In the genomic region with DNA sequence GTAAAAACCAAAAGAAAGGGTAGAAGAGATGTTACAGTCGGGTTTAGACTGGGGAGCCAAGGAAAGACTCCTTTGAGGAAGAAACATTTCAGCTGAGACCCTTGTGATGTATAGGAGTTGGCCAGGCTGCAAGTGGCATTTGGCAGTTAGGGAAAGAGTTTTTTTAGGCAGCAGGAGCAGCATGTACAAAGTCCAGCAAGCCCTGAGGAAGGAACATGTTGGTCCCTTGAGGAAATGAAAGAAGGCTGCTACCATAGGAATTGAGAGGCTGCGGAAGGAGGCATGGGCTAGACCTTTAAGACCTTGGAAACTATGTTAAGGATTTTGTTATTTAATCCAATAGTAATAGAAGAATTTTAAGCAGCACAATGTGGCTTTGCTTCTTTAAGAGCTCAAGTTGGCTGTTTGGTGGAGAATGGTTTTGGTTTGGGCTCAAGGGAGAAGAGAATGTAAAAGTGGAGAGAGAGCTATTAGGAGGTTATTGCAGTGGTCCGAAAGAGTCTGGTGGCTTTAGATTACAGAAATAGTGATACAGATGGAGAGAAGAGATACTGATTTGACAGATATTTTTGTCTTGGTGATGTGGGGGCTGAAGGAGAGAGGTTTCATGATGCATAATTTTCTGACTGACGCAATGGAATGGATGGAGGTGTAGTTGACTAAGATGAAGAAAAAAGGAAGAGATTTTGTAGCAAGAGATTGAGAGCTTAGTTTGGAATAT, we compare ENCODE assay signal across 11 cellular contexts. TPM values are rescaled to one million over a fixed set of nuclear protein-coding genes. Genes with fewer than 3 reads are reported as not detected.
A peak's percentile ranks its signal among the peaks of the same experiment; 100 is the strongest.
DNase-seq lines count a peak whose midpoint lies in the region; ATAC-seq, FAIRE-seq and TF ChIP-seq lines count a peak whose summit lies in the region.
"Had no signal": no experiment of that assay in that cellular context is flagged by ENCODE, and none has a peak within 500 bp of the region (broad histone marks: within the 10 kb centered on the region; RNA-seq: fewer than 3 reads in every experiment).

No MANE protein-coding gene starts in this region.

- H3K27ac Mint-ChIP-seq in progenitor cell of endocrine pancreas (no peak overlapping the region), type B pancreatic cell (no peak overlapping the region)

- TF ChIP-seq EP300 in K562 (IDR thresholded peaks at IDR 0.05; ENCODE audit: low read length) (peak; percentile 94), transverse colon (IDR thresholded peaks at IDR 0.05; ENCODE audit: low read depth) (no peak)

- intact Hi-C loops in Right ventricle myocardium superior (cut with DNase I): loop anchor here (5.0 kb wide), 1 partner anchor 253 kb away; no protein-coding TSS in a partner anchor
- intact Hi-C loops in cardiac septum (cut with DNase I): loop anchor here (10.0 kb wide), 1 partner anchor 65 kb away; no protein-coding TSS in a partner anchor
- intact Hi-C loops in K562 (cut with micrococcal nuclease): loop anchor here (2.0 to 5.0 kb wide), 3 partner anchors 15 to 318 kb away; a partner anchor contains a TSS
- intact Hi-C loops in transverse colon (cut with DNase I; ENCODE audit: low total_unique reads): loop anchor here (10.0 kb wide), 1 partner anchor 85 kb away; a partner anchor contains a TSS

- ATAC-seq in Right ventricle myocardium superior (ENCODE audit: poor library complexity) (peak; percentile 38), HG03175 (IDR thresholded peaks at IDR 0.05; ENCODE audit: unreplicated experiment) (peak; percentile 61), K562 (peak; percentile 60)

- 0 out of 2 replicates have a peak overlapping the region, but pooled peaks have one; percentile 9 for H2AFZ ChIP-seq in K562 (ENCODE audit: low read depth, low read length)

- FAIRE-seq in K562 (lab: Jason Lieb, UNC): peak; percentile 46
- FAIRE-seq: astrocyte had no signal

- in situ Hi-C loops in K562 (cut with MboI) (loop anchor here (5.0 kb wide), 1 partner anchor 63 kb away; no protein-coding TSS in a partner anchor), transverse colon (cut with MboI; ENCODE audit: low pct_ligation_motif_present in 1 of 4, low pct_unique_long_range_greater_than_20kb in 1 of 4, low sequenced_read_pairs in 3 of 4) (loop anchor here in 2 of 4 donors (10.0 to 25.0 kb wide), 3 partner anchors 65 to 263 kb away; no protein-coding TSS in a partner anchor)

- CTCF ChIA-PET in K562 (lab: Yijun Ruan, JAX; ENCODE audit: low intra/inter-chr PET ratio): interaction anchor here (0.5 kb wide), 1 partner anchor 17 kb away, joined by 6 read pairs; no protein-coding TSS in a partner anchor

- H3K27ac ChIP-seq in K562 (ENCODE audit: extremely low read depth, low read depth, low read length) (peak overlapping the region; percentile 58), transverse colon (peak overlapping the region; percentile 20 to 86 (median 42))

- no peak for TF ChIP-seq RAD21 in K562 (CRISPR knock-in tag; conservative IDR thresholded peaks at IDR 0.05 in 1 of 2, IDR thresholded peaks at IDR 0.05 in 1 of 2)

- no peak for TF ChIP-seq POLR2A in K562 (conservative IDR thresholded peaks at IDR 0.05)
- peak; percentile 13 for TF ChIP-seq POLR2A in transverse colon (IDR thresholded peaks at IDR 0.05)

- peaks cover 100% of the 10 kb centered on the region for H3K79me2 ChIP-seq in K562 (ENCODE audit: control insufficient read depth, insufficient read depth, low read length)

- H3K4me2 ChIP-seq in K562 (ENCODE audit: insufficient read depth, low read length): peak overlapping the region; percentile 70

- TF ChIP-seq CTCF in K562 (IDR thresholded peaks at IDR 0.05 in 2 of 3, conservative IDR thresholded peaks at IDR 0.05 in 1 of 3; ENCODE audit: insufficient read depth in 2 of 3, low read depth in 1 of 3, low read length in 3 of 3): no peak
- TF ChIP-seq CTCF in transverse colon (IDR thresholded peaks at IDR 0.05): no peak
- no peak for TF ChIP-seq CTCF in progenitor cell of endocrine pancreas (IDR thresholded peaks at IDR 0.05; ENCODE audit: unreplicated experiment)
- no peak for TF ChIP-seq CTCF in type B pancreatic cell (conservative IDR thresholded peaks at IDR 0.05)

- H3K36me3 Mint-ChIP-seq in progenitor cell of endocrine pancreas (ENCODE audit: insufficient read depth) (peaks cover 6% of the 10 kb centered on the region), type B pancreatic cell (no peaks in the 10 kb centered on the region)

- H3K9me3 Mint-ChIP-seq in progenitor cell of endocrine pancreas (ENCODE audit: low read depth): peaks cover 3% of the 10 kb centered on the region
- H3K9me3 Mint-ChIP-seq in type B pancreatic cell: no peaks in the 10 kb centered on the region

- WGBS in K562 (ENCODE audit: insufficient coverage, low coverage, missing lambda C conversion rate): 10% methylated on average over 4 of the region's 4 CpGs
- WGBS in transverse colon (ENCODE audit: low coverage in 1 of 2), 2 donors: 71 to 73% methylated on average over 4 of the region's 4 CpGs

- peaks cover 11% of the 10 kb centered on the region for H3K4me1 Mint-ChIP-seq in progenitor cell of endocrine pancreas (ENCODE audit: low read depth)
- peaks cover 4% of the 10 kb centered on the region for H3K4me1 Mint-ChIP-seq in type B pancreatic cell (ENCODE audit: unreplicated experiment)

- H3K9me1 ChIP-seq in K562 (ENCODE audit: control insufficient read depth, insufficient read depth, low read length): no peaks in the 10 kb centered on the region

- H3K27me3 ChIP-seq in K562 (ENCODE audit: control insufficient read depth in 2 of 2, insufficient read depth in 2 of 2, low read length in 2 of 2): no peaks in the 10 kb centered on the region
- H3K27me3 ChIP-seq in transverse colon: no peaks in the 10 kb centered on the region

- H3K9me3 ChIP-seq in K562 (replicated peaks; ENCODE audit: control insufficient read depth, insufficient read depth, low read depth, low read length) (no peaks in the 10 kb centered on the region), transverse colon (no peaks in the 10 kb centered on the region)

- H3K4me3 ChIP-seq in K562: no peak overlapping the region
- H3K4me3 ChIP-seq in transverse colon: no peak overlapping the region
- H3K4me3 ChIP-seq: skin epidermis had no signal

- no peaks in the 10 kb centered on the region for H3K27me3 Mint-ChIP-seq in progenitor cell of endocrine pancreas
- no peaks in the 10 kb centered on the region for H3K27me3 Mint-ChIP-seq in type B pancreatic cell

- H3K4me3 Mint-ChIP-seq in progenitor cell of endocrine pancreas (ENCODE audit: low read depth): no peak overlapping the region
- H3K4me3 Mint-ChIP-seq in type B pancreatic cell: no peak overlapping the region

- DNase-seq in Right ventricle myocardium superior (no peak), cardiac septum (ENCODE audit: low spot score) (no peak), K562 (ENCODE audit: extremely low read depth in 1 of 4, low spot score in 3 of 4) (peak; percentile 66 to 76 (median 66)), transverse colon (no peak), progenitor cell of endocrine pancreas (ENCODE audit: low spot score, unreplicated experiment) (no peak), type B pancreatic cell (ENCODE audit: extremely low spot score, unreplicated experiment) (no peak), NCI-H2107 treated with DMSO at 0.1 percent for 48 hours (lab: John Stamatoyannopoulos, UW; ENCODE audit: unreplicated experiment) (no peak)
- DNase-seq: COR-L47 had no signal

- peaks cover 15 to 48% of the 10 kb centered on the region in 2 experiments for H3K4me1 ChIP-seq in K562 (replicated peaks in 1 of 2; ENCODE audit: control insufficient read depth in 2 of 2, insufficient read depth in 2 of 2, low read length in 2 of 2)
- H3K4me1 ChIP-seq in transverse colon: peaks cover 0 to 50% (median 4%) of the 10 kb centered on the region in 4 donors

- H4K20me1 ChIP-seq in K562 (replicated peaks; ENCODE audit: control insufficient read depth, insufficient read depth, low read length): no peaks in the 10 kb centered on the region

- POLR2A ChIA-PET in K562 (lab: Yijun Ruan, JAX): interaction anchor here (0.5 to 5.2 kb wide), 7 partner anchors 9 to 470 kb away, joined by 3 to 61 read pairs (median 3); a partner anchor contains a TSS

- peak overlapping the region in 1 of 2 experiments; percentile 41; a peak in 3 of 4 replicates for H3K9ac ChIP-seq in K562 (ENCODE audit: insufficient read depth in 1 of 2, low read depth in 2 of 2, low read length in 2 of 2)

- BruUV-seq in K562 (replicated peaks; lab: Mats Ljungman, UMichigan): no TSS peak

- H3K36me3 ChIP-seq in K562 (ENCODE audit: control insufficient read depth, insufficient read depth, low read length): peaks cover 30% of the 10 kb centered on the region
- no peaks in the 10 kb centered on the region for H3K36me3 ChIP-seq in transverse colon

RNA-seq across cellular contexts. Expression of a gene that starts 26.6 kb away (rescaled TPM):
- total RNA-seq in Right ventricle myocardium superior: 13.4 TPM
- total RNA-seq in cardiac septum: 10.5 TPM
- 77.4 and 118 TPM in 2 replicates for total RNA-seq in K562 (2011; cell fraction: chromatin; rRNA removed; ENCODE audit: low replicate concordance)
- total RNA-seq in K562 (2011; cell fraction: nucleolus; rRNA removed): 37.0 and 50.1 TPM in 2 replicates
- total RNA-seq in K562 (2011; cell fraction: nucleoplasm; rRNA removed): 81.5 and 109 TPM in 2 replicates
- total RNA-seq in K562 (2014; rRNA removed): 80.1 and 98.2 TPM in 2 replicates
- 94.1 and 101 TPM in 2 replicates for total RNA-seq in K562 (2014; rRNA removed; fragmentation: Illumina TruSeq; extraction: Trizol)
- total RNA-seq in K562 (2015; rRNA removed; fragmentation: Illumina TruSeq; extraction: Trizol): 89.1 and 92.4 TPM in 2 replicates
- total RNA-seq in K562 (2021): 109 and 117 TPM in 2 replicates
- 114 and 124 TPM in 2 replicates for polyA plus RNA-seq in K562 (2011; rRNA removed)
- 98.8 and 132 TPM in 2 replicates for polyA plus RNA-seq in K562 (2011; cell fraction: cytosol; rRNA removed)
- 81.2 and 89.1 TPM in 2 replicates for polyA plus RNA-seq in K562 (2011; cell fraction: nucleus; rRNA removed)
- polyA plus RNA-seq in K562 (2012): 100 and 128 TPM in 2 replicates
- 173 and 212 TPM in 2 replicates for polyA plus RNA-seq in K562 (2014; fragmentation: Illumina TruSeq; extraction: Trizol)
- polyA plus RNA-seq in K562 (2014; fragmentation: Nextera tagmentation; extraction: Ambion mirVana): 10 to 100 TPM; 38.7 to 47.3 TPM
- 89.4 and 94.7 TPM in 2 replicates for polyA plus RNA-seq in K562 (2014; rRNA removed)
- 129 and 160 TPM in 2 replicates for polyA minus RNA-seq in K562 (2011; rRNA and poly(A)+ RNA removed)
- polyA minus RNA-seq in K562 (2011; cell fraction: cytosol; rRNA and poly(A)+ RNA removed): 71.4 and 74.3 TPM in 2 replicates
- 28.4 and 48.0 TPM in 2 replicates for polyA minus RNA-seq in K562 (2011; cell fraction: nucleus; rRNA and poly(A)+ RNA removed)
- total RNA-seq in transverse colon: 10 to 100 TPM; 20.1 to 47.0 (median 33.8) TPM
- 27.1 and 30.3 TPM in 2 replicates for total RNA-seq in progenitor cell of endocrine pancreas
- 16.8 and 20.9 TPM in 2 replicates for total RNA-seq in type B pancreatic cell (ENCODE audit: low replicate concordance)

RNA-seq across cellular contexts. Expression of a gene that starts 50.1 kb away (rescaled TPM):
- 1.3 TPM for total RNA-seq in Right ventricle myocardium superior
- 1.3 TPM for total RNA-seq in cardiac septum
- 10.7 and 26.6 TPM in 2 replicates for total RNA-seq in K562 (2011; cell fraction: chromatin; rRNA removed; ENCODE audit: low replicate concordance)
- 7.2 and 9.2 TPM in 2 replicates for total RNA-seq in K562 (2011; cell fraction: nucleolus; rRNA removed)
- total RNA-seq in K562 (2011; cell fraction: nucleoplasm; rRNA removed): 11.4 and 12.9 TPM in 2 replicates
- 6.0 and 6.4 TPM in 2 replicates for total RNA-seq in K562 (2014; rRNA removed)
- 10.3 and 12.8 TPM in 2 replicates for total RNA-seq in K562 (2014; rRNA removed; fragmentation: Illumina TruSeq; extraction: Trizol)
- 5.5 and 5.6 TPM in 2 replicates for total RNA-seq in K562 (2015; rRNA removed; fragmentation: Illumina TruSeq; extraction: Trizol)
- 8.2 and 9.5 TPM in 2 replicates for total RNA-seq in K562 (2021)
- 7.5 and 8.4 TPM in 2 replicates for polyA plus RNA-seq in K562 (2011; rRNA removed)
- polyA plus RNA-seq in K562 (2011; cell fraction: cytosol; rRNA removed): 1.6 and 2.9 TPM in 2 replicates
- polyA plus RNA-seq in K562 (2011; cell fraction: nucleus; rRNA removed): 5.7 and 5.9 TPM in 2 replicates
- polyA plus RNA-seq in K562 (2012): 4.5 and 5.3 TPM in 2 replicates
- 9.4 and 10.2 TPM in 2 replicates for polyA plus RNA-seq in K562 (2014; fragmentation: Illumina TruSeq; extraction: Trizol)
- 1 to 10 TPM; 1.6 to 2.8 TPM for polyA plus RNA-seq in K562 (2014; fragmentation: Nextera tagmentation; extraction: Ambion mirVana)
- polyA plus RNA-seq in K562 (2014; rRNA removed): 7.9 and 8.9 TPM in 2 replicates
- polyA minus RNA-seq in K562 (2011; rRNA and poly(A)+ RNA removed): 10.6 and 14.2 TPM in 2 replicates
- polyA minus RNA-seq in K562 (2011; cell fraction: cytosol; rRNA and poly(A)+ RNA removed): 2.9 and 4.1 TPM in 2 replicates
- 5.3 and 9.3 TPM in 2 replicates for polyA minus RNA-seq in K562 (2011; cell fraction: nucleus; rRNA and poly(A)+ RNA removed)
- total RNA-seq in transverse colon: 1 to 10 TPM in 1 of 4 donors, under 1 TPM in 1, not detected in 2; 0.68 to 1.9 TPM
- total RNA-seq in progenitor cell of endocrine pancreas: 10.5 and 11.1 TPM in 2 replicates
- 3.2 and 9.5 TPM in 2 replicates for total RNA-seq in type B pancreatic cell (ENCODE audit: low replicate concordance)

Comparison
In these comparisons a context has a peak if more than half of its experiments do, and no peak if none do; other contexts are left out.
1. DNase-seq: peak in K562 (4 of 4); none in Right ventricle myocardium superior (single experiment), cardiac septum (single experiment), transverse colon (single experiment), progenitor cell of endocrine pancreas (single experiment), type B pancreatic cell (single experiment) and NCI-H2107 treated with DMSO at 0.1 percent for 48 hours (single experiment).
2. Peak in every context shown above with its lines, with median percentiles within 50 percentile points of each other: ATAC-seq.